Comparison of ENCODE assay signal across 17 cellular contexts in the genomic region with DNA sequence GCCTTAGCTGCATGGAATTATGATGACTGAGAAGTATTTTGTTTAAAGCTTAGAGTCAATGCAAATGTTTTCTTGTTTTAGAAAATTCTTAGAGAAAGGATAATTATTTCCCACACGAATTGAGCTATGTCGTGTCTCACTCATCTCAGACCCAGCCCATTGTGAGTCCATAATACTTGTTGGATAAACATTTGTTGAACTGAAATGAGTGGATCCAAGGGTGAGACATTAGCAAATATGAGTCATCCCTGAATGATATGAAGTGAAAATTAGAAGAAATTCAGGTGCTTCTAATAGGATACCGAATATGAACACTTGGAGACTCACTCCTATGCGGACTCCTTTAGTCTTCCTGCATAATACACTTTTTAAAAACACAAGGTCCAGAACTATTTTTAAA. TPM values are rescaled to one million over a fixed set of nuclear protein-coding genes. Genes with fewer than 3 reads are reported as not detected.
DNase-seq lines count a peak whose midpoint lies in the region; ATAC-seq, FAIRE-seq and TF ChIP-seq lines count a peak whose summit lies in the region.
"Had no signal": no experiment of that assay in that cellular context is flagged by ENCODE, and none has a peak within 500 bp of the region (broad histone marks: within the 10 kb centered on the region; RNA-seq: fewer than 3 reads in every experiment).

No MANE protein-coding gene starts in this region.

- DNase-seq in DMS53 treated with DMSO at 0.1 percent for 48 hours (lab: John Stamatoyannopoulos, UW; ENCODE audit: unreplicated experiment) (peak; percentile 51), IMR-90 (peak; percentile 34), endothelial cell of umbilical vein (ENCODE audit: low read depth, low spot score) (no peak), kidney tubule cell (ENCODE audit: low spot score) (peak; percentile 31), sigmoid colon (no peak), occipital lobe (lab: John Stamatoyannopoulos, UW) (no peak), NCI-H1930 (lab: John Stamatoyannopoulos, UW) (no peak), kidney (no peak)
- DNase-seq: CD4-positive, alpha-beta memory T cell; COR-L47; H7 had no signal

- no peak overlapping the region for H2BK20ac ChIP-seq in IMR-90 (ENCODE audit: low read depth, low read length)

- H4K8ac ChIP-seq in IMR-90 (ENCODE audit: low read depth in 2 of 2, low read length in 2 of 2): no peak overlapping the region

- BruUV-seq in IMR-90 (replicated peaks; lab: Mats Ljungman, UMichigan) (no TSS peak), endothelial cell of umbilical vein (replicated peaks; lab: Mats Ljungman, UMichigan) (no TSS peak)

- in situ Hi-C loops in IMR-90 (cut with MboI; ENCODE audit: low sequenced_read_pairs): no loop called here

- no peak overlapping the region for H3K14ac ChIP-seq in IMR-90 (replicated peaks; ENCODE audit: low read depth, low read length)

- dilution Hi-C loops in IMR-90 (cut with HindIII; ENCODE audit: low sequenced_read_pairs, unreplicated experiment) (no loop called here), endothelial cell of umbilical vein (cut with MboI; ENCODE audit: extremely low pct_ligation_motif_present, low sequenced_read_pairs) (no loop called here)

- no peaks in the 10 kb centered on the region for H4K20me1 ChIP-seq in IMR-90 (ENCODE audit: insufficient read depth, low read length)
- H4K20me1 ChIP-seq in endothelial cell of umbilical vein (replicated peaks; ENCODE audit: control insufficient read depth, extremely low read depth, insufficient read depth, low read length): no peaks in the 10 kb centered on the region

- H2BK5ac ChIP-seq in IMR-90 (ENCODE audit: low read depth, low read length, poor library complexity, severe bottlenecking): no peak overlapping the region

- intact Hi-C loops in IMR-90 (cut with micrococcal nuclease): no loop called here
- intact Hi-C loops in endothelial cell of umbilical vein (cut with micrococcal nuclease): no loop called here
- intact Hi-C loops in sigmoid colon (cut with DNase I): no loop called here
- intact Hi-C loops in kidney (cut with DNase I): no loop called here

- no peak for TF ChIP-seq RAD21 in IMR-90 (IDR thresholded peaks at IDR 0.05; ENCODE audit: low read length)

- no peak overlapping the region for H2AK5ac ChIP-seq in IMR-90 (ENCODE audit: low read depth, low read length)

- no peak overlapping the region for H2AK9ac ChIP-seq in IMR-90 (replicated peaks; ENCODE audit: low read depth, low read length, poor library complexity)

- H3K4me1 ChIP-seq in IMR-90 (ENCODE audit: control insufficient read depth, insufficient read depth, low read length): peaks cover 9% of the 10 kb centered on the region
- H3K4me1 ChIP-seq in endothelial cell of umbilical vein (ENCODE audit: control insufficient read depth, extremely low read depth, insufficient read depth, low read length): no peaks in the 10 kb centered on the region
- H3K4me1 ChIP-seq in sigmoid colon: no peaks in the 10 kb centered on the region
- peaks cover 0 to 5% of the 10 kb centered on the region in 2 donors for H3K4me1 ChIP-seq in kidney (ENCODE audit: control insufficient read depth in 1 of 2, insufficient read depth in 1 of 2, low read depth in 1 of 2, low read length in 2 of 2)

- TF ChIP-seq EP300 in sigmoid colon (IDR thresholded peaks at IDR 0.05): no peak

- H3K4me2 ChIP-seq in IMR-90 (ENCODE audit: low read depth, low read length) (no peak overlapping the region; the same call in 1 of the 2 replicates), endothelial cell of umbilical vein (ENCODE audit: insufficient read depth, low read length) (no peak overlapping the region)

- ATAC-seq in IMR-90 (ENCODE audit: low read depth): peak; percentile 53; the same call in 1 of the 2 replicates
- ATAC-seq: K562 had no signal

- H3K9me1 ChIP-seq in IMR-90 (ENCODE audit: insufficient read depth, low read length) (no peaks in the 10 kb centered on the region; the same call in 1 of the 2 replicates), endothelial cell of umbilical vein (replicated peaks; ENCODE audit: control insufficient read depth, extremely low read depth, insufficient read depth, low read length) (no peaks in the 10 kb centered on the region)

- H3K23ac ChIP-seq in IMR-90 (ENCODE audit: low read depth, low read length): no peak overlapping the region

- no peak overlapping the region for H2AFZ ChIP-seq in IMR-90 (replicated peaks; ENCODE audit: low read length, poor library complexity)
- H2AFZ ChIP-seq in endothelial cell of umbilical vein (ENCODE audit: low read depth, low read length): no peak overlapping the region

- no peak for FAIRE-seq in endothelial cell of umbilical vein (lab: Jason Lieb, UNC)
- no peak for FAIRE-seq in kidney (lab: Jason Lieb, UNC)
- FAIRE-seq: A204.1, GM18507, K562 had no signal

- H3K27ac ChIP-seq in IMR-90 (ENCODE audit: insufficient read depth, low read length) (no peak overlapping the region), endothelial cell of umbilical vein (ENCODE audit: insufficient read depth, low read depth, low read length) (no peak overlapping the region), sigmoid colon (no peak overlapping the region), kidney (ENCODE audit: low read depth in 2 of 2, low read length in 2 of 2) (no peak overlapping the region)
- H3K27ac ChIP-seq: C4-2B had no signal

- H3K4me3 ChIP-seq in IMR-90 (ENCODE audit: insufficient read depth, low read depth, low read length) (no peak overlapping the region), endothelial cell of umbilical vein (replicated peaks in 1 of 3; ENCODE audit: insufficient read depth in 1 of 3, low read depth in 1 of 3, low read length in 3 of 3) (no peak overlapping the region), sigmoid colon (no peak overlapping the region), kidney (ENCODE audit: low read length in 2 of 2) (no peak overlapping the region)
- H3K4me3 ChIP-seq: GM12878, K562 had no signal

- no peak overlapping the region for H4K91ac ChIP-seq in IMR-90 (ENCODE audit: insufficient read depth, low read depth, low read length)

- CTCF ChIA-PET in IMR-90 (lab: Yijun Ruan, JAX) (no interaction called here), endothelial cell of umbilical vein (lab: Charles Lee) (interaction anchor here (1.5 to 1.8 kb wide), 2 partner anchors 9 to 217 kb away, joined by 3 to 4 read pairs; no protein-coding TSS in a partner anchor)

- TF ChIP-seq POLR2A in IMR-90 (IDR thresholded peaks at IDR 0.05; ENCODE audit: low read depth, low read length): no peak
- no peak for TF ChIP-seq POLR2A in endothelial cell of umbilical vein (IDR thresholded peaks at IDR 0.05; ENCODE audit: low read depth, low read length)
- TF ChIP-seq POLR2A in sigmoid colon (IDR thresholded peaks at IDR 0.05): no peak

- no peak overlapping the region for H3K9ac ChIP-seq in IMR-90 (ENCODE audit: low read depth, low read length)
- H3K9ac ChIP-seq in endothelial cell of umbilical vein (replicated peaks; ENCODE audit: extremely low read depth, insufficient read depth, low read length): no peak overlapping the region
- no peak overlapping the region for H3K9ac ChIP-seq in kidney (ENCODE audit: low read length in 2 of 2)

- H3K56ac ChIP-seq in IMR-90 (ENCODE audit: extremely low read depth, insufficient read depth, low read length): no peak overlapping the region

- no peaks in the 10 kb centered on the region for H3K36me3 ChIP-seq in IMR-90 (ENCODE audit: control insufficient read depth, insufficient read depth, low read length)
- no peaks in the 10 kb centered on the region for H3K36me3 ChIP-seq in endothelial cell of umbilical vein (ENCODE audit: control insufficient read depth in 2 of 2, extremely low read depth in 1 of 2, insufficient read depth in 2 of 2, low read length in 2 of 2)
- no peaks in the 10 kb centered on the region for H3K36me3 ChIP-seq in sigmoid colon
- H3K36me3 ChIP-seq in kidney (ENCODE audit: control insufficient read depth in 1 of 2, insufficient read depth in 2 of 2, low read length in 2 of 2): no peaks in the 10 kb centered on the region
- H3K36me3 ChIP-seq: BE2C had no signal

- H3K79me2 ChIP-seq in endothelial cell of umbilical vein (ENCODE audit: control insufficient read depth, insufficient read depth, low read length): no peaks in the 10 kb centered on the region

- no peaks in the 10 kb centered on the region for H3K9me3 ChIP-seq in IMR-90 (ENCODE audit: control insufficient read depth, insufficient read depth, low read length)
- H3K9me3 ChIP-seq in endothelial cell of umbilical vein (replicated peaks; ENCODE audit: control insufficient read depth, insufficient read depth, low read length): no peaks in the 10 kb centered on the region
- no peaks in the 10 kb centered on the region for H3K9me3 ChIP-seq in sigmoid colon
- H3K9me3 ChIP-seq in kidney (ENCODE audit: control insufficient read depth in 1 of 2, low read length in 2 of 2): no peaks in the 10 kb centered on the region
- H3K9me3 ChIP-seq: BE2C had no signal

- POLR2A ChIA-PET in IMR-90 (lab: Charles Lee; ENCODE audit: unreplicated experiment): no interaction called here
- POLR2A ChIA-PET in endothelial cell of umbilical vein (lab: Charles Lee): no interaction called here

- no peak overlapping the region for H3K18ac ChIP-seq in IMR-90 (ENCODE audit: low read depth, low read length)

- no peak for TF ChIP-seq CTCF in IMR-90 (conservative IDR thresholded peaks at IDR 0.05; ENCODE audit: low read depth, low read length)
- TF ChIP-seq CTCF in endothelial cell of umbilical vein (IDR thresholded peaks at IDR 0.05; ENCODE audit: extremely low read depth in 1 of 2, insufficient read depth in 1 of 2, low read depth in 1 of 2, low read length in 2 of 2): no peak
- no peak for TF ChIP-seq CTCF in sigmoid colon (IDR thresholded peaks at IDR 0.05)
- no peak for TF ChIP-seq CTCF in kidney (IDR thresholded peaks at IDR 0.05; ENCODE audit: borderline replicate concordance, extremely low read depth, insufficient read depth)

- WGBS in IMR-90 (ENCODE audit: extremely low coverage in 2 of 2, insufficient read length in 1 of 2), 2 experiments: no CpG with 5 or more reads among the region's 4 CpGs
- 88 to 90% methylated on average over 4 of the region's 4 CpGs for WGBS in sigmoid colon, 2 donors

- H3K27me3 ChIP-seq in IMR-90 (ENCODE audit: control insufficient read depth, insufficient read depth, low read length) (peaks cover 2% of the 10 kb centered on the region), endothelial cell of umbilical vein (ENCODE audit: control insufficient read depth in 2 of 2, insufficient read depth in 2 of 2, low read length in 2 of 2) (no peaks in the 10 kb centered on the region), sigmoid colon (no peaks in the 10 kb centered on the region)
- H3K27me3 ChIP-seq: BE2C had no signal

- H3K79me1 ChIP-seq in IMR-90 (ENCODE audit: low read depth in 1 of 2, low read length in 2 of 2): no peaks in the 10 kb centered on the region

- H2BK120ac ChIP-seq in IMR-90 (ENCODE audit: low read depth, low read length): no peak overlapping the region

- H4K5ac ChIP-seq in IMR-90 (ENCODE audit: low read depth, low read length): no peak overlapping the region

- H3K4ac ChIP-seq in IMR-90 (ENCODE audit: low read depth, low read length): no peak overlapping the region

- H2BK15ac ChIP-seq in IMR-90 (ENCODE audit: low read depth, low read length): no peak overlapping the region

RNA-seq across cellular contexts. Expression of gene ARMC2, which starts 41.6 kb away (rescaled TPM):
- 0.56 and 0.72 TPM in 2 replicates for total RNA-seq in IMR-90 (2012; rRNA removed)
- 3.5 and 3.9 TPM in 2 replicates for polyA plus RNA-seq in IMR-90 (2012; rRNA removed)
- 0.78 and 1.5 TPM in 2 replicates for polyA plus RNA-seq in IMR-90 (2012; cell fraction: cytosol; rRNA removed)
- polyA plus RNA-seq in IMR-90 (2012; cell fraction: nucleus; rRNA removed; ENCODE audit: low replicate concordance): 0.81 and 5.1 TPM in 2 replicates
- total RNA-seq in endothelial cell of umbilical vein: 3.7 and 3.9 TPM in 2 replicates
- polyA plus RNA-seq in endothelial cell of umbilical vein: 1.6 and 1.7 TPM in 2 replicates
- polyA plus RNA-seq in endothelial cell of umbilical vein (2011; cell fraction: cytosol; rRNA removed): 3.0 and 3.1 TPM in 2 replicates
- 3.6 and 3.7 TPM in 2 replicates for polyA plus RNA-seq in endothelial cell of umbilical vein (2011; cell fraction: nucleus; rRNA removed)
- polyA plus RNA-seq in endothelial cell of umbilical vein (2012): 3.5 TPM in 2 replicates
- polyA minus RNA-seq in endothelial cell of umbilical vein: 3.3 and 3.4 TPM in 2 replicates
- polyA minus RNA-seq in endothelial cell of umbilical vein (2011; cell fraction: cytosol; rRNA and poly(A)+ RNA removed): 1.8 TPM
- 2.4 and 4.6 TPM in 2 replicates for polyA minus RNA-seq in endothelial cell of umbilical vein (2011; cell fraction: nucleus; rRNA and poly(A)+ RNA removed)
- 1 to 10 TPM; 2.5 to 8.6 (median 3.4) TPM for total RNA-seq in sigmoid colon
- 1 to 10 TPM in 2 of 3 donors, under 1 TPM in 1; under 0.01 to 2.5 (median 1.4) TPM for polyA plus RNA-seq in sigmoid colon
- total RNA-seq in occipital lobe: 15.3 TPM
- total RNA-seq in kidney: 12.7 TPM
- polyA plus RNA-seq in kidney (ENCODE audit: insufficient read depth, low read depth, low replicate concordance): 1.9 TPM
- total RNA-seq: GM12878 had no signal

Comparison
In these comparisons a context has a peak if more than half of its experiments do, and no peak if none do; other contexts are left out.
1. DNase-seq: peak in DMS53 treated with DMSO at 0.1 percent for 48 hours (single experiment), IMR-90 (single experiment) and kidney tubule cell (single experiment); none in endothelial cell of umbilical vein (single experiment), sigmoid colon (single experiment), occipital lobe (single experiment), NCI-H1930 (0 of 2) and kidney (single experiment).